ENCODE assay signal across 20 cellular contexts in genomic region chr17:19973146-19973545, GRCh38. TPM values are rescaled to one million over a fixed set of nuclear protein-coding genes. Genes with fewer than 3 reads are reported as not detected.
A peak's percentile ranks its signal among the peaks of the same experiment; 100 is the strongest.
DNase-seq lines count a peak whose midpoint lies in the region; ATAC-seq and TF ChIP-seq lines count a peak whose summit lies in the region.
"Had no signal": no experiment of that assay in that cellular context is flagged by ENCODE, and none has a peak within 500 bp of the region (broad histone marks: within the 10 kb centered on the region; RNA-seq: fewer than 3 reads in every experiment).

No MANE protein-coding gene starts in this region.

- DNase-seq in activated naive CD4-positive, alpha-beta T cell treated with anti-CD3 and anti-CD28 coated beads, Interleukin-2, amount 50 U/mL, for 72 hours (ENCODE audit: low spot score in 2 of 2) = no peak
- DNase-seq in activated naive CD4-positive, alpha-beta T cell treated with anti-CD3 and anti-CD28 coated beads, Interleukin-2, amount 50 U/mL, for 16 hours = no peak
- no peak for DNase-seq in GM23338 (ENCODE audit: low spot score)
- peak; percentile 64 for DNase-seq in fibroblast of villous mesenchyme (ENCODE audit: low read depth)
- no peak for DNase-seq in coronary artery (ENCODE audit: low spot score)
- no peak for DNase-seq in stimulated activated CD4-positive, alpha-beta T cell treated with anti-CD3 and anti-CD28 coated beads, Interleukin-4, amount 100 ng/mL, for 1 hour
- DNase-seq in activated CD4-positive, alpha-beta T cell treated with anti-CD3 and anti-CD28 coated beads for 1 hour = no peak
- DNase-seq: Caco-2; CD4-positive, alpha-beta memory T cell; GOT3; KG1; MM.1S; NCI-H2029; NCI-H446 treated with DMSO at 0.1 percent for 48 hours; NCI-H526; NCI-H82; NK-92 treated with Interleukin-12 subunit alpha and Interleukin-12 subunit beta, amount 100 ng/mL, for 24 hours; PC-3 had no signal

- H3K27ac ChIP-seq in GM23338 (ENCODE audit: low read depth) (peak overlapping the region; percentile 35; the same call in 1 of the 2 replicates), coronary artery (no peak overlapping the region)
- H3K27ac ChIP-seq: BLaER1 had no signal

- H3K36me3 Mint-ChIP-seq in activated naive CD4-positive, alpha-beta T cell treated with anti-CD3 and anti-CD28 coated beads, Interleukin-2, amount 50 U/mL, for 72 hours = peaks cover 8 to 56% of the 10 kb centered on the region in 2 donors
- H3K36me3 Mint-ChIP-seq in GM23338 (ENCODE audit: low read depth) = peaks cover 45% of the 10 kb centered on the region

- no peak overlapping the region for H2AFZ ChIP-seq in GM23338

- H3K4me3 ChIP-seq in GM23338 (no peak overlapping the region), fibroblast of villous mesenchyme (ENCODE audit: low read depth, low read length) (no peak overlapping the region), coronary artery (no peak overlapping the region)
- H3K4me3 ChIP-seq: BLaER1, HAP-1 had no signal

- H3K36me3 ChIP-seq in GM23338 (ENCODE audit: insufficient read depth) = peaks cover 5% of the 10 kb centered on the region; the same call in 1 of the 2 replicates

- H4K20me1 ChIP-seq in GM23338 (replicated peaks; ENCODE audit: insufficient read depth) = peaks cover 29% of the 10 kb centered on the region

- H3K4me3 Mint-ChIP-seq in GM23338 = no peak overlapping the region

- TF ChIP-seq CTCF in GM23338 (conservative IDR thresholded peaks at IDR 0.05; ENCODE audit: low read depth in 2 of 2) = no peak
- TF ChIP-seq CTCF in fibroblast of villous mesenchyme (IDR thresholded peaks at IDR 0.05; ENCODE audit: insufficient read depth, low read depth, low read length) = no peak
- TF ChIP-seq CTCF in coronary artery (IDR thresholded peaks at IDR 0.05) = no peak

- H3K27ac Mint-ChIP-seq in activated naive CD4-positive, alpha-beta T cell treated with anti-CD3 and anti-CD28 coated beads, Interleukin-2, amount 50 U/mL, for 72 hours = peak overlapping the region; percentile 23 to 36
- H3K27ac Mint-ChIP-seq in GM23338 = no peak overlapping the region

- 0 out of 2 replicates have a peak, but pooled peaks cover 1% of the 10 kb centered on the region for H3F3A ChIP-seq in GM23338 (replicated peaks; ENCODE audit: low read depth)

- no peaks in the 10 kb centered on the region for H3K9me2 ChIP-seq in GM23338 (ENCODE audit: insufficient read depth)

- H3K9me3 Mint-ChIP-seq in activated naive CD4-positive, alpha-beta T cell treated with anti-CD3 and anti-CD28 coated beads, Interleukin-2, amount 50 U/mL, for 72 hours = peaks cover 0 to 13% of the 10 kb centered on the region in 2 donors
- peaks cover 4% of the 10 kb centered on the region for H3K9me3 Mint-ChIP-seq in GM23338
- H3K9me3 Mint-ChIP-seq: CD4-positive, alpha-beta memory T cell had no signal

- H3K4me2 ChIP-seq in GM23338 = no peak overlapping the region
- H3K4me2 ChIP-seq: BLaER1 had no signal

- H3K27me3 ChIP-seq in GM23338 (ENCODE audit: insufficient read depth) = no peaks in the 10 kb centered on the region
- H3K27me3 ChIP-seq: BLaER1 had no signal

- no peak for ATAC-seq in activated naive CD4-positive, alpha-beta T cell treated with anti-CD3 and anti-CD28 coated beads, Interleukin-2, amount 50 U/mL, for 72 hours
- ATAC-seq in GM23338 = no peak
- ATAC-seq: PC-3 had no signal

- peaks cover 2% of the 10 kb centered on the region for H3K27me3 Mint-ChIP-seq in GM23338 (ENCODE audit: insufficient read depth, low read depth, poor library complexity)
- H3K27me3 Mint-ChIP-seq: CD4-positive, alpha-beta memory T cell had no signal

- peaks cover 3% of the 10 kb centered on the region; the same call in 2 of the 3 replicates for H3K4me1 Mint-ChIP-seq in GM23338

- peaks cover 94% of the 10 kb centered on the region for H3K79me2 ChIP-seq in GM23338 (replicated peaks; ENCODE audit: insufficient read depth)

- no peaks in the 10 kb centered on the region for H3K4me1 ChIP-seq in GM23338 (ENCODE audit: insufficient read depth)

TF ChIP-seq in GM23338, 12 proteins besides CTCF, POLR2A, EP300 and RAD21 (continues in another document):
- TF ChIP-seq ETS1 (IDR thresholded peaks at IDR 0.05) = no peak
- TF ChIP-seq NANOG (IDR thresholded peaks at IDR 0.05; ENCODE audit: borderline replicate concordance) = no peak
- no peak for TF ChIP-seq EZH2phosphoT487 (IDR thresholded peaks at IDR 0.05; ENCODE audit: unreplicated experiment)
- TF ChIP-seq REST (IDR thresholded peaks at IDR 0.05; ENCODE audit: unreplicated experiment) = no peak
- TF ChIP-seq EZH2 (IDR thresholded peaks at IDR 0.05; ENCODE audit: low read depth, unreplicated experiment) = no peak
- TF ChIP-seq ZNF331 (CRISPR knock-in tag; IDR thresholded peaks at IDR 0.05; ENCODE audit: low read depth) = no peak
- no peak for TF ChIP-seq POLR2AphosphoS5 (IDR thresholded peaks at IDR 0.05; ENCODE audit: low read depth)
- TF ChIP-seq JUNB (IDR thresholded peaks at IDR 0.05; ENCODE audit: unreplicated experiment) = no peak
- no peak for TF ChIP-seq CREB1 (CRISPR knock-in tag; IDR thresholded peaks at IDR 0.05; ENCODE audit: low read depth)

RNA-seq across cellular contexts. Expression of gene AKAP10, which starts 4.5 kb away (rescaled TPM):
- 10 to 100 TPM; 42.0 to 55.8 TPM for total RNA-seq in activated naive CD4-positive, alpha-beta T cell treated with anti-CD3 and anti-CD28 coated beads, Interleukin-2, amount 50 U/mL, for 72 hours
- 17.3 and 25.9 TPM in 2 replicates for total RNA-seq in GM23338 (2014; rRNA removed; shearing (Covaris generic))
- 14.7 and 16.7 TPM in 2 replicates for polyA plus RNA-seq in GM23338 (2016; fragmentation: Nextera tagmentation; extraction: Ambion mirVana)
- 20.0 and 32.8 TPM in 2 replicates for total RNA-seq in fibroblast of villous mesenchyme

RNA-seq across cellular contexts. Expression of gene SPECC1, which starts 36.0 kb away (rescaled TPM):
- 10 to 100 TPM in 1 of 2 donors, 1 to 10 TPM in 1; 9.3 to 14.1 TPM for total RNA-seq in activated naive CD4-positive, alpha-beta T cell treated with anti-CD3 and anti-CD28 coated beads, Interleukin-2, amount 50 U/mL, for 72 hours
- 89.8 and 101 TPM in 2 replicates for total RNA-seq in GM23338 (2014; rRNA removed; shearing (Covaris generic))
- 41.5 and 42.6 TPM in 2 replicates for polyA plus RNA-seq in GM23338 (2016; fragmentation: Nextera tagmentation; extraction: Ambion mirVana)
- 110 and 148 TPM in 2 replicates for total RNA-seq in fibroblast of villous mesenchyme
